23 cellular contexts compared by ENCODE assay signal in genomic region chr16:10927497-10928112, GRCh38. TPM values are rescaled to one million over a fixed set of nuclear protein-coding genes. Genes with fewer than 3 reads are reported as not detected.
"Had no signal": no experiment of that assay in that cellular context is flagged by ENCODE, and none has a peak within 500 bp of the region (broad histone marks: within the 10 kb centered on the region; RNA-seq: fewer than 3 reads in every experiment).

No MANE protein-coding gene starts in this region.

- DNase-seq: activated CD4-positive, alpha-beta memory T cell treated with anti-CD3 and anti-CD28 coated beads for 36 hours; activated CD4-positive, alpha-beta T cell treated with anti-CD3 and anti-CD28 coated beads for 4 hours; activated T-cell treated with anti-CD3 and anti-CD28 coated beads for 4 hours; amygdala; dermis blood vessel endothelial cell; effector memory CD8-positive, alpha-beta T cell; esophagus squamous epithelium; heart right ventricle; left ventricle myocardium superior; mesendoderm; naive thymus-derived CD8-positive, alpha-beta T cell; sigmoid colon; stimulated activated CD4-positive, alpha-beta T cell treated with anti-CD3 and anti-CD28 coated beads, Interleukin-4, amount 100 ng/mL, for 4 hours; stimulated activated naive CD4-positive, alpha-beta T cell treated with Interleukin-2 at 50 U/mL for 16 hours; T-helper 2 cell; thyroid gland had no signal

- H3K27me3 Mint-ChIP-seq: activated CD4-positive, alpha-beta memory T cell treated with anti-CD3 and anti-CD28 coated beads for 36 hours; activated naive CD8-positive, alpha-beta T cell; effector memory CD8-positive, alpha-beta T cell; naive thymus-derived CD8-positive, alpha-beta T cell had no signal

- FAIRE-seq: urothelium cell line had no signal

- H2AFZ ChIP-seq: parathyroid adenoma had no signal

- H3K79me2 ChIP-seq: parathyroid adenoma had no signal

- H3K4me3 Mint-ChIP-seq: activated CD4-positive, alpha-beta memory T cell treated with anti-CD3 and anti-CD28 coated beads for 36 hours; activated naive CD8-positive, alpha-beta T cell; activated T-helper 1 cell treated with anti-CD3 and anti-CD28 coated beads, Interleukin-12 subunit alpha, Interleukin-12 subunit beta, Interleukin-2, Interleukin-4 antibody, amounts not matched to agents 30 ng/mL and 10 ng/mL and 1 ng/mL, durations not matched to agents 14 hours and 24 hours and 36 hours; effector memory CD8-positive, alpha-beta T cell; naive thymus-derived CD8-positive, alpha-beta T cell; WTC11 had no signal

- H3K4me1 ChIP-seq: parathyroid adenoma had no signal

- H3K27ac Mint-ChIP-seq: activated CD4-positive, alpha-beta memory T cell treated with anti-CD3 and anti-CD28 coated beads for 36 hours; activated naive CD8-positive, alpha-beta T cell; activated T-helper 1 cell treated with anti-CD3 and anti-CD28 coated beads, Interleukin-12 subunit alpha, Interleukin-12 subunit beta, Interleukin-2, Interleukin-4 antibody, amounts not matched to agents 30 ng/mL and 10 ng/mL and 1 ng/mL, durations not matched to agents 14 hours and 24 hours and 36 hours; effector memory CD8-positive, alpha-beta T cell; WTC11 had no signal

- H3K9me3 ChIP-seq: esophagus squamous epithelium, sigmoid colon, thyroid gland had no signal

- H3K9ac ChIP-seq: parathyroid adenoma had no signal

- H3K27ac ChIP-seq: cardiac muscle cell, esophagus squamous epithelium, parathyroid adenoma, sigmoid colon, thyroid gland had no signal

- ATAC-seq: effector memory CD8-positive, alpha-beta T cell; heart right ventricle; left ventricle myocardium superior; naive thymus-derived CD8-positive, alpha-beta T cell; WTC11 had no signal

- H3K27me3 ChIP-seq: cardiac muscle cell, esophagus squamous epithelium, heart right ventricle, sigmoid colon, thyroid gland had no signal

- H3K9me3 Mint-ChIP-seq: activated CD4-positive, alpha-beta memory T cell treated with anti-CD3 and anti-CD28 coated beads for 36 hours; activated T-helper 1 cell treated with anti-CD3 and anti-CD28 coated beads, Interleukin-12 subunit alpha, Interleukin-12 subunit beta, Interleukin-2, Interleukin-4 antibody, amounts not matched to agents 30 ng/mL and 10 ng/mL and 1 ng/mL, durations not matched to agents 14 hours and 24 hours and 36 hours; effector memory CD8-positive, alpha-beta T cell; naive thymus-derived CD8-positive, alpha-beta T cell; WTC11 had no signal

- H3K4me3 ChIP-seq: cardiac muscle cell, esophagus squamous epithelium, heart right ventricle, sigmoid colon, thyroid gland had no signal

RNA-seq across cellular contexts. Expression of gene CIITA, which starts 50.6 kb away (rescaled TPM):
- total RNA-seq: chondrocyte had no signal
